13 cellular contexts compared by ENCODE assay signal in genomic region chr10:16518822-16519221, GRCh38. TPM values are rescaled to one million over a fixed set of nuclear protein-coding genes. Genes with fewer than 3 reads are reported as not detected.
A peak's percentile ranks its signal among the peaks of the same experiment; 100 is the strongest.
DNase-seq lines count a peak whose midpoint lies in the region; ATAC-seq and TF ChIP-seq lines count a peak whose summit lies in the region.
"Had no signal": no experiment of that assay in that cellular context is flagged by ENCODE, and none has a peak within 500 bp of the region (broad histone marks: within the 10 kb centered on the region; RNA-seq: fewer than 3 reads in every experiment).

No MANE protein-coding gene starts in this region.

- TF ChIP-seq CTCF in Loucy (conservative IDR thresholded peaks at IDR 0.05; ENCODE audit: low read length) (peak; percentile 48), endodermal cell (conservative IDR thresholded peaks at IDR 0.05) (peak; percentile 71), progenitor cell of endocrine pancreas (IDR thresholded peaks at IDR 0.05; ENCODE audit: unreplicated experiment) (peak; percentile 40)

- H3K9ac ChIP-seq in Loucy (ENCODE audit: low read depth, low read length, poor library complexity, severe bottlenecking) (no peak overlapping the region), endodermal cell (ENCODE audit: extremely low read depth, low read length, poor library complexity, severe bottlenecking) (no peak overlapping the region)

- no peaks in the 10 kb centered on the region for H3K36me3 ChIP-seq in Loucy (ENCODE audit: insufficient read depth, low read length)
- H3K36me3 ChIP-seq in endodermal cell (ENCODE audit: control insufficient read depth, insufficient read depth, low read length): no peaks in the 10 kb centered on the region
- H3K36me3 ChIP-seq: heart left ventricle had no signal

- H3F3A ChIP-seq in Loucy (ENCODE audit: low read depth): no peaks in the 10 kb centered on the region

- no peaks in the 10 kb centered on the region for H3K27me3 ChIP-seq in Loucy (ENCODE audit: insufficient read depth, low read length, poor library complexity, severe bottlenecking)
- peaks cover 54% of the 10 kb centered on the region for H3K27me3 ChIP-seq in endodermal cell (ENCODE audit: control insufficient read depth, insufficient read depth, low read length, poor library complexity, severe bottlenecking)

- no peak for ATAC-seq in activated CD4-positive, alpha-beta T cell treated with anti-CD3 and anti-CD28 coated beads for 36 hours
- ATAC-seq in HG03442 (IDR thresholded peaks at IDR 0.05; ENCODE audit: unreplicated experiment): no peak
- ATAC-seq in activated naive CD8-positive, alpha-beta T cell treated with anti-CD3 and anti-CD28 coated beads, Interleukin-2, amount 50 U/mL, for 24 hours: no peak
- ATAC-seq in T-helper 17 cell: no peak
- ATAC-seq: activated CD8-positive, alpha-beta T cell treated with anti-CD3 and anti-CD28 coated beads for 36 hours; heart left ventricle had no signal

- H3K27me3 Mint-ChIP-seq in activated CD4-positive, alpha-beta T cell treated with anti-CD3 and anti-CD28 coated beads for 36 hours: peaks cover 25% of the 10 kb centered on the region
- H3K27me3 Mint-ChIP-seq in endodermal cell (ENCODE audit: insufficient read depth) (peaks cover 46% of the 10 kb centered on the region), progenitor cell of endocrine pancreas (peaks cover 60% of the 10 kb centered on the region), T-helper 17 cell (peaks cover 25% of the 10 kb centered on the region)
- peaks cover 31% of the 10 kb centered on the region for H3K27me3 Mint-ChIP-seq in activated naive CD8-positive, alpha-beta T cell treated with anti-CD3 and anti-CD28 coated beads, Interleukin-2, amount 50 U/mL, for 24 hours

- no peak overlapping the region for H3K27ac ChIP-seq in endodermal cell (ENCODE audit: low read depth, low read length)
- H3K27ac ChIP-seq: heart left ventricle had no signal

- H3K9me3 ChIP-seq in Loucy (ENCODE audit: insufficient read depth, low read depth, low read length) (no peaks in the 10 kb centered on the region), endodermal cell (ENCODE audit: control insufficient read depth, low read length) (no peaks in the 10 kb centered on the region), T-helper 17 cell (ENCODE audit: control insufficient read depth, low read length, poor library complexity, severe bottlenecking) (no peaks in the 10 kb centered on the region)
- H3K9me3 ChIP-seq: heart left ventricle had no signal

- POLR2A ChIA-PET in activated CD4-positive, alpha-beta T cell treated with anti-CD3 and anti-CD28 coated beads for 36 hours (lab: Charles Lee): no interaction called here

- intact Hi-C loops in activated CD4-positive, alpha-beta T cell treated with anti-CD3 and anti-CD28 coated beads for 36 hours (cut with DNase I, micrococcal nuclease): no loop called here

- no peak overlapping the region for H3K4me2 ChIP-seq in Loucy (ENCODE audit: low read depth, low read length, poor library complexity, severe bottlenecking)

- no peaks in the 10 kb centered on the region for H3K9me3 Mint-ChIP-seq in activated CD4-positive, alpha-beta T cell treated with anti-CD3 and anti-CD28 coated beads for 36 hours (ENCODE audit: low read depth)
- H3K9me3 Mint-ChIP-seq in endodermal cell: no peaks in the 10 kb centered on the region
- no peaks in the 10 kb centered on the region for H3K9me3 Mint-ChIP-seq in progenitor cell of endocrine pancreas (ENCODE audit: low read depth)
- H3K9me3 Mint-ChIP-seq in activated naive CD8-positive, alpha-beta T cell treated with anti-CD3 and anti-CD28 coated beads, Interleukin-2, amount 50 U/mL, for 24 hours: no peaks in the 10 kb centered on the region
- H3K9me3 Mint-ChIP-seq: activated CD8-positive, alpha-beta T cell treated with anti-CD3 and anti-CD28 coated beads for 36 hours had no signal

- H4K20me1 ChIP-seq in Loucy (ENCODE audit: insufficient read depth, low read length, poor library complexity, severe bottlenecking): no peaks in the 10 kb centered on the region

- H2AFZ ChIP-seq in Loucy (ENCODE audit: low read length): no peak overlapping the region

- H3K4me3 ChIP-seq in Loucy (ENCODE audit: low read length, poor library complexity, severe bottlenecking) (no peak overlapping the region), endodermal cell (ENCODE audit: low read length) (no peak overlapping the region)

- H3K27ac Mint-ChIP-seq in activated CD4-positive, alpha-beta T cell treated with anti-CD3 and anti-CD28 coated beads for 36 hours: no peak overlapping the region
- H3K27ac Mint-ChIP-seq in endodermal cell (no peak overlapping the region), progenitor cell of endocrine pancreas (no peak overlapping the region), T-helper 17 cell (no peak overlapping the region)
- H3K27ac Mint-ChIP-seq in activated naive CD8-positive, alpha-beta T cell treated with anti-CD3 and anti-CD28 coated beads, Interleukin-2, amount 50 U/mL, for 24 hours: no peak overlapping the region
- H3K27ac Mint-ChIP-seq: activated CD8-positive, alpha-beta T cell treated with anti-CD3 and anti-CD28 coated beads for 36 hours had no signal

- H3K4me3 Mint-ChIP-seq in activated CD4-positive, alpha-beta T cell treated with anti-CD3 and anti-CD28 coated beads for 36 hours: peak overlapping the region; percentile 21
- H3K4me3 Mint-ChIP-seq in endodermal cell (peak overlapping the region; percentile 57), progenitor cell of endocrine pancreas (ENCODE audit: low read depth) (no peak overlapping the region), T-helper 17 cell (no peak overlapping the region)
- H3K4me3 Mint-ChIP-seq in activated naive CD8-positive, alpha-beta T cell treated with anti-CD3 and anti-CD28 coated beads, Interleukin-2, amount 50 U/mL, for 24 hours: no peak overlapping the region

- H3K79me2 ChIP-seq in Loucy (ENCODE audit: insufficient read depth, low read length): no peaks in the 10 kb centered on the region

- H3K36me3 Mint-ChIP-seq in activated CD4-positive, alpha-beta T cell treated with anti-CD3 and anti-CD28 coated beads for 36 hours (ENCODE audit: low read depth): peaks cover 8% of the 10 kb centered on the region
- H3K36me3 Mint-ChIP-seq in endodermal cell (ENCODE audit: low read depth) (no peaks in the 10 kb centered on the region), progenitor cell of endocrine pancreas (ENCODE audit: insufficient read depth) (no peaks in the 10 kb centered on the region), T-helper 17 cell (ENCODE audit: low read depth) (no peaks in the 10 kb centered on the region)
- peaks cover 5% of the 10 kb centered on the region for H3K36me3 Mint-ChIP-seq in activated naive CD8-positive, alpha-beta T cell treated with anti-CD3 and anti-CD28 coated beads, Interleukin-2, amount 50 U/mL, for 24 hours (ENCODE audit: low read depth)

- no peaks in the 10 kb centered on the region for H3K9me2 ChIP-seq in Loucy (replicated peaks; ENCODE audit: low read depth, low read length)

- DNase-seq in activated CD4-positive, alpha-beta T cell treated with anti-CD3 and anti-CD28 coated beads for 36 hours: no peak
- DNase-seq in activated CD4-positive, alpha-beta T cell treated with anti-CD3 and anti-CD28 coated beads, Interleukin-2, amount 50 U/mL, for 1 hour: no peak
- DNase-seq in endodermal cell (no peak), progenitor cell of endocrine pancreas (ENCODE audit: low spot score, unreplicated experiment) (no peak), T-helper 17 cell (no peak)
- DNase-seq in activated naive CD8-positive, alpha-beta T cell treated with anti-CD3 and anti-CD28 coated beads, Interleukin-2, amount 50 U/mL, for 24 hours: no peak
- DNase-seq: activated CD8-positive, alpha-beta T cell treated with anti-CD3 and anti-CD28 coated beads for 36 hours; AML-193; heart left ventricle; NCI-H1436; SIG-M5 had no signal

- CTCF ChIA-PET in activated CD4-positive, alpha-beta T cell treated with anti-CD3 and anti-CD28 coated beads for 36 hours (lab: Charles Lee): interaction anchor here (0.6 to 1.0 kb wide), 2 partner anchors 22 to 78 kb away, joined by 3 read pairs; no protein-coding TSS in a partner anchor

- 86 to 100% methylated on average over 1 of the region's 4 CpGs for WGBS in endodermal cell (ENCODE audit: insufficient coverage in 1 of 2, insufficient read length in 1 of 2), 2 experiments

- H3K4me1 ChIP-seq in Loucy (ENCODE audit: insufficient read depth, low read length, poor library complexity, severe bottlenecking): no peaks in the 10 kb centered on the region
- no peaks in the 10 kb centered on the region for H3K4me1 ChIP-seq in endodermal cell (ENCODE audit: control insufficient read depth, insufficient read depth, low read length)

- H3K4me1 Mint-ChIP-seq in activated CD4-positive, alpha-beta T cell treated with anti-CD3 and anti-CD28 coated beads for 36 hours: peaks cover 9% of the 10 kb centered on the region
- H3K4me1 Mint-ChIP-seq in endodermal cell: peaks cover 6% of the 10 kb centered on the region
- peaks cover 5% of the 10 kb centered on the region for H3K4me1 Mint-ChIP-seq in progenitor cell of endocrine pancreas (ENCODE audit: low read depth)
- peaks cover 13% of the 10 kb centered on the region for H3K4me1 Mint-ChIP-seq in activated naive CD8-positive, alpha-beta T cell treated with anti-CD3 and anti-CD28 coated beads, Interleukin-2, amount 50 U/mL, for 24 hours
- peaks cover 4% of the 10 kb centered on the region for H3K4me1 Mint-ChIP-seq in T-helper 17 cell

RNA-seq across cellular contexts. Expression of gene C1QL3, which starts 2.9 kb away (rescaled TPM):
- not detected for total RNA-seq in activated CD4-positive, alpha-beta T cell treated with anti-CD3 and anti-CD28 coated beads for 36 hours
- total RNA-seq in endodermal cell (under 1 TPM in 1 of 2 donors, not detected in 1; 0.20 TPM), progenitor cell of endocrine pancreas (2.4 and 3.0 TPM in 2 replicates), T-helper 17 cell (not detected)
- 0.43 TPM for polyA plus RNA-seq in endodermal cell (2013, experiment 1 of 2)
- 0.41 TPM for polyA plus RNA-seq in endodermal cell (2013, experiment 2 of 2)
- total RNA-seq: heart left ventricle had no signal

Comparison
In these comparisons a context has a peak if more than half of its experiments do, and no peak if none do; other contexts are left out.
1. H3K4me3 Mint-ChIP-seq: peak in activated CD4-positive, alpha-beta T cell treated with anti-CD3 and anti-CD28 coated beads for 36 hours (single experiment) and endodermal cell (single experiment); none in progenitor cell of endocrine pancreas (single experiment), activated naive CD8-positive, alpha-beta T cell treated with anti-CD3 and anti-CD28 coated beads, Interleukin-2, amount 50 U/mL, for 24 hours (single experiment) and T-helper 17 cell (single experiment).
2. Peak in every context shown above with its lines, with median percentiles within 50 percentile points of each other: CTCF ChIP-seq.